In the genomic region with DNA sequence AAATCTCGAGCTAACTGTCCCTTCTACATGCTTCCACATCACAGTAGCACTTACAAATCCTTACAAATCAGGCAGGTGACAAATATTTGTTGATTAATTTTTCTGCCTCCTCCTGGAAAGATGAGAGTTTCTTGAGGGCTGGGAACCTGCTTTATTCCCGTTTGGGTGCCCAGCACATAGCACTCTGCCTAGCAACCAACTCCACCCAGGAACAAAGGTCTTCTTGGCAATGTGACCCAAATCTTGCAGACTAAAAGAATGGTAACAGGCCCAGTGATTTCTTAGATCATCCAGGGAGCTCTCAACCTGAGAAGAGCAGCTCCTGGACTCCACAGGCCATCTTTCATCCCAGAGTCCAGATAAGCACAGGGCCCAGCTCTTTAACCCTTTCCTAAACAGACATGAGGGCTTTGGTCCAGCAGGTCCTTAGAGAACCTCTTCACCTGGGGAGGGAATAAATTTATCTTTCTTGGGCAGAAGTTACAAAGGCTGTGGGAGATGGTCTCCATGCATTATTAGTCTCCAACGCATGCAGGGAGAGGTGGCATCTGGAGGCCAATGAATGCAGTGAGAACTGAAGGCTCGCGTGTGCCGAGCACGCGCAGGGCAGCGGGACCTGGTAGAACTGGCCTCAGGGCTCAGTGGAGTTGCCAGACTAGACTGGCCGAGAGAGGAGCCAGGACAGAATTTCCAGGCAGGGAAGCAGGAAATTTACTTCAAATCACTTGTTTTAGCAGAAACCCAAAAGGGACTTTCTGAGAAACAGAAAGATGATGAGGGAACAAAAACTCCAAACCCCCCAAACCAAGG, we compare ENCODE assay signal across 19 cellular contexts.
A peak's percentile ranks its signal among the peaks of the same experiment; 100 is the strongest.
DNase-seq lines count a peak whose midpoint lies in the region; ATAC-seq, FAIRE-seq and TF ChIP-seq lines count a peak whose summit lies in the region.
"Had no signal": no experiment of that assay in that cellular context is flagged by ENCODE, and none has a peak within 500 bp of the region (broad histone marks: within the 10 kb centered on the region; RNA-seq: fewer than 3 reads in every experiment).

No MANE protein-coding gene starts in this region.

- no peak for TF ChIP-seq RAD21 in H1 (IDR thresholded peaks at IDR 0.05 in 1 of 2, conservative IDR thresholded peaks at IDR 0.05 in 1 of 2; ENCODE audit: low read depth in 2 of 2, low read length in 2 of 2)

- no peak for DNase-seq in H1 (ENCODE audit: low read depth in 1 of 2, low spot score in 2 of 2)
- DNase-seq in lower lobe of right lung = no peak
- DNase-seq in testis = no peak
- no peak for DNase-seq in stimulated activated naive CD4-positive, alpha-beta T cell (lab: John Stamatoyannopoulos, UW)
- DNase-seq in head of caudate nucleus = no peak
- DNase-seq in ovary = no peak
- DNase-seq: activated CD8-positive, alpha-beta T cell treated with anti-CD3 and anti-CD28 coated beads, Interleukin-2, amount 10 ng/mL, durations not matched to agents 7 days and 5 days; activated T-cell treated with anti-CD3 and anti-CD28 coated beads, Interleukin-2, amount 50 U/mL, for 48 hours; body of pancreas; esophagus squamous epithelium; GOT3; NCI-H2081; sigmoid colon; stimulated activated CD4-positive, alpha-beta T cell treated with anti-CD3 and anti-CD28 coated beads, Interleukin-1b, Interleukin-23, amount 100 ng/mL, for 48 hours; WERI-Rb-1 had no signal

- peak overlapping the region; percentile 83; the same call in 1 of the 2 replicates for H2BK12ac ChIP-seq in H1 (ENCODE audit: low read depth, low read length)

- H3K23ac ChIP-seq in H1 (ENCODE audit: insufficient read length) = no peak overlapping the region

- H3K4me3 ChIP-seq in OCI-LY3 (ENCODE audit: low read length) (no peak overlapping the region), H1 (ENCODE audit: extremely low read depth in 1 of 4, insufficient read depth in 2 of 4, low read depth in 3 of 4, low read length in 4 of 4) (no peak overlapping the region), lower lobe of right lung (no peak overlapping the region), testis (no peak overlapping the region), ovary (no peak overlapping the region)
- H3K4me3 ChIP-seq: body of pancreas, esophagus squamous epithelium, sigmoid colon had no signal

- CTCF ChIA-PET in H1 (lab: Charles Lee; ENCODE audit: partially characterized antibody) = interaction anchor here (1.1 to 2.7 kb wide), 3 partner anchors 18 to 548 kb away, joined by 3 to 10 read pairs (median 4); no protein-coding TSS in a partner anchor

- no peaks in the 10 kb centered on the region for H3K36me3 ChIP-seq in OCI-LY3 (replicated peaks; ENCODE audit: low read depth, low read length)
- H3K36me3 ChIP-seq in H1 (ENCODE audit: control insufficient read depth in 2 of 4, insufficient read depth in 4 of 4, low read length in 3 of 4) = peaks cover 0 to 2% (median 0%) of the 10 kb centered on the region in 4 experiments; a peak in 1 of 8 replicates
- peaks cover 45% of the 10 kb centered on the region for H3K36me3 ChIP-seq in lower lobe of right lung
- H3K36me3 ChIP-seq in testis (ENCODE audit: low read depth, missing control alignments) = no peaks in the 10 kb centered on the region
- H3K36me3 ChIP-seq in ovary = no peaks in the 10 kb centered on the region
- H3K36me3 ChIP-seq: esophagus squamous epithelium, sigmoid colon, WERI-Rb-1 had no signal

- H4K8ac ChIP-seq in H1 (ENCODE audit: extremely low read depth, insufficient read depth, low read length) = no peak overlapping the region

- FAIRE-seq in H1 (lab: Jason Lieb, UNC) = no peak
- FAIRE-seq: islet of Langerhans had no signal

- peak overlapping the region; percentile 25 for H3K4ac ChIP-seq in H1 (replicated peaks; ENCODE audit: insufficient read length, low read depth, low read length)

- H2BK20ac ChIP-seq in H1 (ENCODE audit: low read length) = 0 out of 2 replicates have a peak overlapping the region, but pooled peaks have one; percentile 82

- no peak overlapping the region for H2AK5ac ChIP-seq in H1 (ENCODE audit: low read depth, low read length)

- peak overlapping the region; percentile 90; the same call in 1 of the 2 replicates for H2BK5ac ChIP-seq in H1 (ENCODE audit: low read depth, low read length)

- POLR2A ChIA-PET in H1 (lab: Charles Lee; ENCODE audit: partially characterized antibody) = no interaction called here

- no peak overlapping the region for H4K5ac ChIP-seq in H1 (ENCODE audit: insufficient read length, low read depth, low read length)

- TF ChIP-seq EP300 in H1 (IDR thresholded peaks at IDR 0.05; ENCODE audit: borderline replicate concordance in 1 of 2, low read depth in 2 of 2, low read length in 2 of 2) = no peak
- TF ChIP-seq EP300 in ovary (IDR thresholded peaks at IDR 0.05) = no peak

- TF ChIP-seq POLR2A in H1 (IDR thresholded peaks at IDR 0.05; ENCODE audit: control extremely low read depth in 1 of 2, low read depth in 2 of 2, low read length in 2 of 2) = no peak
- no peak for TF ChIP-seq POLR2A in testis (IDR thresholded peaks at IDR 0.05)
- TF ChIP-seq POLR2A in ovary (IDR thresholded peaks at IDR 0.05) = no peak

- H3K4me2 ChIP-seq in OCI-LY3 (ENCODE audit: low read length) (no peak overlapping the region), H1 (ENCODE audit: insufficient read depth in 1 of 2, low read depth in 2 of 2, low read length in 2 of 2) (no peak overlapping the region; a peak in 1 of 4 replicates)

- no peaks in the 10 kb centered on the region; the same call in 1 of the 2 replicates for H3K23me2 ChIP-seq in H1 (ENCODE audit: low read depth, low read length)

- no peak overlapping the region for H3K14ac ChIP-seq in H1 (ENCODE audit: insufficient read length)

- TF ChIP-seq CTCF in OCI-LY3 (IDR thresholded peaks at IDR 0.05; ENCODE audit: low read depth, low read length) (no peak), H1 (IDR thresholded peaks at IDR 0.05; ENCODE audit: control extremely low read depth in 1 of 3, insufficient read depth in 1 of 3, low read depth in 1 of 3, low read length in 3 of 3) (no peak), lower lobe of right lung (IDR thresholded peaks at IDR 0.05) (no peak), testis (IDR thresholded peaks at IDR 0.05) (no peak), ovary (IDR thresholded peaks at IDR 0.05) (no peak)

- intact Hi-C loops in lower lobe of right lung (cut with DNase I) (no loop called here), testis (cut with DNase I; ENCODE audit: low total_unique reads) (no loop called here), head of caudate nucleus (cut with DNase I) (no loop called here), ovary (cut with DNase I) (no loop called here)

- H3K9me3 ChIP-seq in OCI-LY3 (ENCODE audit: insufficient read depth, low read length) (no peaks in the 10 kb centered on the region), H1 (ENCODE audit: insufficient read depth in 2 of 2, low read depth in 1 of 2, low read length in 1 of 2) (no peaks in the 10 kb centered on the region; a peak in 1 of 4 replicates), lower lobe of right lung (no peaks in the 10 kb centered on the region), testis (no peaks in the 10 kb centered on the region), ovary (no peaks in the 10 kb centered on the region)
- H3K9me3 ChIP-seq: body of pancreas, esophagus squamous epithelium had no signal

- H3K79me1 ChIP-seq in H1 (ENCODE audit: low read depth, low read length) = no peaks in the 10 kb centered on the region

- peak overlapping the region; percentile 93 for H4K91ac ChIP-seq in H1 (replicated peaks; ENCODE audit: insufficient read length, low read length)

- no peak overlapping the region for H3K27ac ChIP-seq in OCI-LY3 (ENCODE audit: low read length)
- H3K27ac ChIP-seq in H1 (ENCODE audit: low read depth, low read length) = no peak overlapping the region
- peak overlapping the region; percentile 20 for H3K27ac ChIP-seq in lower lobe of right lung
- H3K27ac ChIP-seq in testis = peak overlapping the region; percentile 45 to 75
- peak overlapping the region in 1 of 2 donors; percentile 57 for H3K27ac ChIP-seq in ovary
- H3K27ac ChIP-seq: sigmoid colon, WERI-Rb-1 had no signal

- H3K56ac ChIP-seq in H1 (replicated peaks; ENCODE audit: insufficient read length, low read depth, low read length) = no peak overlapping the region

- WGBS in H1 (ENCODE audit: extremely low coverage in 1 of 2, insufficient coverage in 1 of 2, insufficient read length in 1 of 2, insufficient replicate concordance in 2 of 2, low coverage in 1 of 2, low lambda C conversion rate in 2 of 2, missing lambda C conversion rate in 1 of 2), 2 experiments = 88% methylated on average over 10 of the region's 10 CpGs; no CpG with 5 or more reads in 1 of the 2 experiments
- WGBS in testis, 2 donors = 74 to 79% methylated on average over 10 of the region's 10 CpGs
- WGBS in ovary, 3 donors = 71 to 82% (median 81%) methylated on average over 10 of the region's 10 CpGs

- H2AFZ ChIP-seq in OCI-LY3 (ENCODE audit: low read depth, low read length) (0 out of 2 replicates have a peak overlapping the region, but pooled peaks have one; percentile 3), H1 (ENCODE audit: low read length) (no peak overlapping the region)

- H2BK120ac ChIP-seq in H1 (replicated peaks; ENCODE audit: low read depth, low read length) = peak overlapping the region; percentile 18

- H3K9ac ChIP-seq in OCI-LY3 (ENCODE audit: low read length) (no peak overlapping the region), H1 (replicated peaks in 1 of 4; ENCODE audit: extremely low read depth in 1 of 4, low read depth in 3 of 4, low read length in 3 of 4) (no peak overlapping the region)

- no peaks in the 10 kb centered on the region for H3K27me3 ChIP-seq in OCI-LY3 (ENCODE audit: low read depth, low read length)
- H3K27me3 ChIP-seq in H1 (replicated peaks in 1 of 4; ENCODE audit: control insufficient read depth in 3 of 4, extremely low read depth in 1 of 4, insufficient read depth in 3 of 4, low read length in 3 of 4) = no peaks in the 10 kb centered on the region
- H3K27me3 ChIP-seq in lower lobe of right lung (ENCODE audit: low read depth) = no peaks in the 10 kb centered on the region
- no peaks in the 10 kb centered on the region for H3K27me3 ChIP-seq in testis
- no peaks in the 10 kb centered on the region for H3K27me3 ChIP-seq in ovary
- H3K27me3 ChIP-seq: body of pancreas, esophagus squamous epithelium, sigmoid colon had no signal

- no peak for ATAC-seq in lower lobe of right lung
- ATAC-seq: activated CD8-positive, alpha-beta T cell treated with anti-CD3 and anti-CD28 coated beads, Interleukin-2, amount 10 ng/mL, durations not matched to agents 7 days and 5 days; activated naive CD4-positive, alpha-beta T cell treated with anti-CD3 and anti-CD28 coated beads, Interleukin-2, amount 50 U/mL, for 72 hours; body of pancreas; Right ventricle myocardium inferior had no signal

- H3K4me1 ChIP-seq in OCI-LY3 (ENCODE audit: low read length) (no peaks in the 10 kb centered on the region), H1 (replicated peaks in 1 of 4; ENCODE audit: control insufficient read depth in 3 of 4, insufficient read depth in 4 of 4, low read length in 3 of 4) (peaks cover 2 to 14% (median 6%) of the 10 kb centered on the region in 4 experiments), lower lobe of right lung (peaks cover 23% of the 10 kb centered on the region), testis (peaks cover 18% of the 10 kb centered on the region), ovary (ENCODE audit: insufficient read depth) (peaks cover 18% of the 10 kb centered on the region)
- H3K4me1 ChIP-seq: sigmoid colon had no signal

- H2BK15ac ChIP-seq in H1 (ENCODE audit: low read length) = no peak overlapping the region; the same call in 1 of the 2 replicates

- H4K20me1 ChIP-seq in OCI-LY3 (ENCODE audit: insufficient read depth, low read length) = no peaks in the 10 kb centered on the region
- H4K20me1 ChIP-seq in H1 (replicated peaks in 1 of 2; ENCODE audit: control insufficient read depth in 1 of 2, insufficient read depth in 2 of 2, low read length in 2 of 2) = no peaks in the 10 kb centered on the region

- H3K79me2 ChIP-seq in OCI-LY3 (ENCODE audit: low read length) = no peaks in the 10 kb centered on the region
- H3K79me2 ChIP-seq in H1 (ENCODE audit: control insufficient read depth in 1 of 2, insufficient read depth in 2 of 2, low read length in 2 of 2) = no peaks in the 10 kb centered on the region

- peak overlapping the region; percentile 39; the same call in 1 of the 2 replicates for H3K18ac ChIP-seq in H1 (ENCODE audit: extremely low read depth, low read length)

Comparison
In these comparisons a context has a peak if more than half of its experiments do, and no peak if none do; other contexts are left out.
1. H3K27ac ChIP-seq: peak in lower lobe of right lung (single experiment) and testis (2 of 2); none in OCI-LY3 (single experiment) and H1 (single experiment).